ENCODE assay signal across 1 cellular context in genomic region chr6:31806470-31807272, GRCh38.
A peak's percentile ranks its signal among the peaks of the same experiment; 100 is the strongest.
TF ChIP-seq lines count a peak whose summit lies in the region.

TSS of gene LSM2 (minus strand) at chr6:31806966. CDS start at chr6:31806757, 209 bp downstream.

TF ChIP-seq in HepG2, 621 proteins besides CTCF, POLR2A, EP300 and RAD21 (continued from another document and continues in another):
- TF ChIP-seq, protein P1, sequence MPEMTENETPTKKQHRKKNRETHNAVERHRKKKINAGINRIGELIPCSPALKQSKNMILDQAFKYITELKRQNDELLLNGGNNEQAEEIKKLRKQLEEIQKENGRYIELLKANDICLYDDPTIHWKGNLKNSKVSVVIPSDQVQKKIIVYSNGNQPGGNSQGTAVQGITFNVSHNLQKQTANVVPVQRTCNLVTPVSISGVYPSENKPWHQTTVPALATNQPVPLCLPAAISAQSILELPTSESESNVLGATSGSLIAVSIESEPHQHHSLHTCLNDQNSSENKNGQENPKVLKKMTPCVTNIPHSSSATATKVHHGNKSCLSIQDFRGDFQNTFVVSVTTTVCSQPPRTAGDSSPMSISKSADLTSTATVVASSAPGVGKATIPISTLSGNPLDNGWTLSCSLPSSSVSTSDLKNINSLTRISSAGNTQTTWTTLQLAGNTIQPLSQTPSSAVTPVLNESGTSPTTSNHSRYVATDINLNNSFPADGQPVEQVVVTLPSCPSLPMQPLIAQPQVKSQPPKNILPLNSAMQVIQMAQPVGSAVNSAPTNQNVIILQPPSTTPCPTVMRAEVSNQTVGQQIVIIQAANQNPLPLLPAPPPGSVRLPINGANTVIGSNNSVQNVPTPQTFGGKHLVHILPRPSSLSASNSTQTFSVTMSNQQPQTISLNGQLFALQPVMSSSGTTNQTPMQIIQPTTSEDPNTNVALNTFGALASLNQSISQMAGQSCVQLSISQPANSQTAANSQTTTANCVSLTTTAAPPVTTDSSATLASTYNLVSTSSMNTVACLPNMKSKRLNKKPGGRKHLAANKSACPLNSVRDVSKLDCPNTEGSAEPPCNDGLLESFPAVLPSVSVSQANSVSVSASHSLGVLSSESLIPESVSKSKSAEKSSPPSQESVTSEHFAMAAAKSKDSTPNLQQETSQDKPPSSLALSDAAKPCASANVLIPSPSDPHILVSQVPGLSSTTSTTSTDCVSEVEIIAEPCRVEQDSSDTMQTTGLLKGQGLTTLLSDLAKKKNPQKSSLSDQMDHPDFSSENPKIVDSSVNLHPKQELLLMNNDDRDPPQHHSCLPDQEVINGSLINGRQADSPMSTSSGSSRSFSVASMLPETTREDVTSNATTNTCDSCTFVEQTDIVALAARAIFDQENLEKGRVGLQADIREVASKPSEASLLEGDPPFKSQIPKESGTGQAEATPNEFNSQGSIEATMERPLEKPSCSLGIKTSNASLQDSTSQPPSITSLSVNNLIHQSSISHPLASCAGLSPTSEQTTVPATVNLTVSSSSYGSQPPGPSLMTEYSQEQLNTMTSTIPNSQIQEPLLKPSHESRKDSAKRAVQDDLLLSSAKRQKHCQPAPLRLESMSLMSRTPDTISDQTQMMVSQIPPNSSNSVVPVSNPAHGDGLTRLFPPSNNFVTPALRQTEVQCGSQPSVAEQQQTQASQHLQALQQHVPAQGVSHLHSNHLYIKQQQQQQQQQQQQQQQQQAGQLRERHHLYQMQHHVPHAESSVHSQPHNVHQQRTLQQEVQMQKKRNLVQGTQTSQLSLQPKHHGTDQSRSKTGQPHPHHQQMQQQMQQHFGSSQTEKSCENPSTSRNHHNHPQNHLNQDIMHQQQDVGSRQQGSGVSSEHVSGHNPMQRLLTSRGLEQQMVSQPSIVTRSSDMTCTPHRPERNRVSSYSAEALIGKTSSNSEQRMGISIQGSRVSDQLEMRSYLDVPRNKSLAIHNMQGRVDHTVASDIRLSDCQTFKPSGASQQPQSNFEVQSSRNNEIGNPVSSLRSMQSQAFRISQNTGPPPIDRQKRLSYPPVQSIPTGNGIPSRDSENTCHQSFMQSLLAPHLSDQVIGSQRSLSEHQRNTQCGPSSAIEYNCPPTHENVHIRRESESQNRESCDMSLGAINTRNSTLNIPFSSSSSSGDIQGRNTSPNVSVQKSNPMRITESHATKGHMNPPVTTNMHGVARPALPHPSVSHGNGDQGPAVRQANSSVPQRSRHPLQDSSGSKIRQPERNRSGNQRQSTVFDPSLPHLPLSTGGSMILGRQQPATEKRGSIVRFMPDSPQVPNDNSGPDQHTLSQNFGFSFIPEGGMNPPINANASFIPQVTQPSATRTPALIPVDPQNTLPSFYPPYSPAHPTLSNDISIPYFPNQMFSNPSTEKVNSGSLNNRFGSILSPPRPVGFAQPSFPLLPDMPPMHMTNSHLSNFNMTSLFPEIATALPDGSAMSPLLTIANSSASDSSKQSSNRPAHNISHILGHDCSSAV (CRISPR knock-in tag; IDR thresholded peaks at IDR 0.05; ENCODE audit: borderline replicate concordance) = peak; percentile 54; the same call in 1 of the 2 replicates
- TF ChIP-seq DMTF1 (CRISPR knock-in tag; IDR thresholded peaks at IDR 0.05) (peak; percentile 29), ZNF883 (CRISPR knock-in tag; IDR thresholded peaks at IDR 0.05; ENCODE audit: not compliant biosample characterization) (peak; percentile 96), ZNF672 (CRISPR knock-in tag; IDR thresholded peaks at IDR 0.05) (no peak), FOSL2 (CRISPR knock-in tag; IDR thresholded peaks at IDR 0.05) (peak; percentile 63), KLF11 (CRISPR knock-in tag; IDR thresholded peaks at IDR 0.05) (no peak), ZBTB7B (CRISPR knock-in tag; IDR thresholded peaks at IDR 0.05) (peak; percentile 86), ZNF782 (CRISPR knock-in tag; IDR thresholded peaks at IDR 0.05; ENCODE audit: borderline replicate concordance) (peak; percentile 95), NAIF1 (CRISPR knock-in tag; IDR thresholded peaks at IDR 0.05; ENCODE audit: borderline replicate concordance) (peak; percentile 98), HHEX (CRISPR knock-in tag; IDR thresholded peaks at IDR 0.05) (no peak), DR1 (CRISPR knock-in tag; IDR thresholded peaks at IDR 0.05) (peak; percentile 95), ZNF292 (CRISPR knock-in tag; IDR thresholded peaks at IDR 0.05; ENCODE audit: borderline replicate concordance, low read depth) (no peak), NFE2L2 (IDR thresholded peaks at IDR 0.05; ENCODE audit: low read length) (no peak), ZNF335 (CRISPR knock-in tag; IDR thresholded peaks at IDR 0.05) (peak; percentile 99), ZNF576 (CRISPR knock-in tag; IDR thresholded peaks at IDR 0.05) (no peak; the same call in 1 of the 2 replicates), ZFP36 (IDR thresholded peaks at IDR 0.05; ENCODE audit: borderline replicate concordance, low read depth, low read length, partially characterized antibody) (no peak), ZSCAN9 (CRISPR knock-in tag; IDR thresholded peaks at IDR 0.05; ENCODE audit: borderline replicate concordance) (peak; percentile 76; the same call in 1 of the 2 replicates), SIN3B (IDR thresholded peaks at IDR 0.05; ENCODE audit: low read length) (peak; percentile 73), KLF6 (CRISPR knock-in tag; IDR thresholded peaks at IDR 0.05) (no peak; the same call in none of the 2 replicates), SCMH1 (CRISPR knock-in tag; IDR thresholded peaks at IDR 0.05; ENCODE audit: borderline replicate concordance) (no peak), PAF1 (CRISPR knock-in tag; IDR thresholded peaks at IDR 0.05) (no peak), ZNF749 (CRISPR knock-in tag; IDR thresholded peaks at IDR 0.05; ENCODE audit: borderline replicate concordance) (peak; percentile 56; the same call in 1 of the 2 replicates), BATF2 (CRISPR knock-in tag; IDR thresholded peaks at IDR 0.05) (peak; percentile 71; the same call in 1 of the 2 replicates), CHCHD3 (CRISPR knock-in tag; IDR thresholded peaks at IDR 0.05) (peak; percentile 86; the same call in 1 of the 2 replicates), ZBTB37 (CRISPR knock-in tag; IDR thresholded peaks at IDR 0.05) (no peak; the same call in 1 of the 2 replicates), JARID2 (CRISPR knock-in tag; IDR thresholded peaks at IDR 0.05; ENCODE audit: insufficient replicate concordance) (peak; percentile 86), PAWR (CRISPR knock-in tag; IDR thresholded peaks at IDR 0.05; ENCODE audit: borderline replicate concordance) (peak; percentile 93; the same call in 1 of the 2 replicates), NR2C2 (CRISPR knock-in tag; IDR thresholded peaks at IDR 0.05; ENCODE audit: borderline replicate concordance) (peak; percentile 89), ZFP37 (CRISPR knock-in tag; IDR thresholded peaks at IDR 0.05; ENCODE audit: borderline replicate concordance) (peak; percentile 38; the same call in 1 of the 2 replicates), ZHX1 (CRISPR knock-in tag; IDR thresholded peaks at IDR 0.05; ENCODE audit: low read depth) (peak; percentile 96), ZNF280D (CRISPR knock-in tag; IDR thresholded peaks at IDR 0.05) (peak; percentile 86; the same call in 1 of the 2 replicates)
- TF ChIP-seq, protein P2, sequence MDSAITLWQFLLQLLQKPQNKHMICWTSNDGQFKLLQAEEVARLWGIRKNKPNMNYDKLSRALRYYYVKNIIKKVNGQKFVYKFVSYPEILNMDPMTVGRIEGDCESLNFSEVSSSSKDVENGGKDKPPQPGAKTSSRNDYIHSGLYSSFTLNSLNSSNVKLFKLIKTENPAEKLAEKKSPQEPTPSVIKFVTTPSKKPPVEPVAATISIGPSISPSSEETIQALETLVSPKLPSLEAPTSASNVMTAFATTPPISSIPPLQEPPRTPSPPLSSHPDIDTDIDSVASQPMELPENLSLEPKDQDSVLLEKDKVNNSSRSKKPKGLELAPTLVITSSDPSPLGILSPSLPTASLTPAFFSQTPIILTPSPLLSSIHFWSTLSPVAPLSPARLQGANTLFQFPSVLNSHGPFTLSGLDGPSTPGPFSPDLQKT (CRISPR knock-in tag; IDR thresholded peaks at IDR 0.05; ENCODE audit: borderline replicate concordance) = no peak
- TF ChIP-seq, protein P3, sequence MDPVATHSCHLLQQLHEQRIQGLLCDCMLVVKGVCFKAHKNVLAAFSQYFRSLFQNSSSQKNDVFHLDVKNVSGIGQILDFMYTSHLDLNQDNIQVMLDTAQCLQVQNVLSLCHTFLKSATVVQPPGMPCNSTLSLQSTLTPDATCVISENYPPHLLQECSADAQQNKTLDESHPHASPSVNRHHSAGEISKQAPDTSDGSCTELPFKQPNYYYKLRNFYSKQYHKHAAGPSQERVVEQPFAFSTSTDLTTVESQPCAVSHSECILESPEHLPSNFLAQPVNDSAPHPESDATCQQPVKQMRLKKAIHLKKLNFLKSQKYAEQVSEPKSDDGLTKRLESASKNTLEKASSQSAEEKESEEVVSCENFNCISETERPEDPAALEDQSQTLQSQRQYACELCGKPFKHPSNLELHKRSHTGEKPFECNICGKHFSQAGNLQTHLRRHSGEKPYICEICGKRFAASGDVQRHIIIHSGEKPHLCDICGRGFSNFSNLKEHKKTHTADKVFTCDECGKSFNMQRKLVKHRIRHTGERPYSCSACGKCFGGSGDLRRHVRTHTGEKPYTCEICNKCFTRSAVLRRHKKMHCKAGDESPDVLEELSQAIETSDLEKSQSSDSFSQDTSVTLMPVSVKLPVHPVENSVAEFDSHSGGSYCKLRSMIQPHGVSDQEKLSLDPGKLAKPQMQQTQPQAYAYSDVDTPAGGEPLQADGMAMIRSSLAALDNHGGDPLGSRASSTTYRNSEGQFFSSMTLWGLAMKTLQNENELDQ (CRISPR knock-in tag; IDR thresholded peaks at IDR 0.05; ENCODE audit: borderline replicate concordance) = 0 out of 2 replicates have a peak, but pooled peaks have one; percentile 58
